ENCODE assay signal across 1 cellular context in the genomic region with DNA sequence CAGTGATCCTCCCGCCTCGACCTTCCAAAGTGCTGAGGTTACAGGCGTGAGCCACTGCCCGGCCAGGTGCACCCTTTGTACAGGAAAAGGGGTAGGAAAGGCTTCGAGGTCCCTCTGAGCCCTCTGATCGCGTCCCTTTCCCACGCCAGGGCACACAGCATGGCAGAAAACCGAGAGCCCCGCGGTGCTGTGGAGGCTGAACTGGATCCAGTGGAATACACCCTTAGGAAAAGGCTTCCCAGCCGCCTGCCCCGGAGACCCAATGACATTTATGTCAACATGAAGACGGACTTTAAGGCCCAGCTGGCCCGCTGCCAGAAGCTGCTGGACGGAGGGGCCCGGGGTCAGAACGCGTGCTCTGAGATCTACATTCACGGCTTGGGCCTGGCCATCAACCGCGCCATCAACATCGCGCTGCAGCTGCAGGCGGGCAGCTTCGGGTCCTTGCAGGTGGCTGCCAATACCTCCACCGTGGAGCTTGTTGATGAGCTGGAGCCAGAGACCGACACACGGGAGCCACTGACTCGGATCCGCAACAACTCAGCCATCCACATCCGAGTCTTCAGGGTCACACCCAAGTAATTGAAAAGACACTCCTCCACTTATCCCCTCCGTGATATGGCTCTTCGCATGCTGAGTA.
TF ChIP-seq lines count a peak whose summit lies in the region.

No MANE protein-coding gene starts in this region.

TF ChIP-seq in GM23338, 12 proteins besides CTCF, POLR2A, EP300 and RAD21 (continued from another document):
- no peak for TF ChIP-seq ZNF331 (CRISPR knock-in tag; IDR thresholded peaks at IDR 0.05; ENCODE audit: low read depth)
- TF ChIP-seq, protein P1, sequence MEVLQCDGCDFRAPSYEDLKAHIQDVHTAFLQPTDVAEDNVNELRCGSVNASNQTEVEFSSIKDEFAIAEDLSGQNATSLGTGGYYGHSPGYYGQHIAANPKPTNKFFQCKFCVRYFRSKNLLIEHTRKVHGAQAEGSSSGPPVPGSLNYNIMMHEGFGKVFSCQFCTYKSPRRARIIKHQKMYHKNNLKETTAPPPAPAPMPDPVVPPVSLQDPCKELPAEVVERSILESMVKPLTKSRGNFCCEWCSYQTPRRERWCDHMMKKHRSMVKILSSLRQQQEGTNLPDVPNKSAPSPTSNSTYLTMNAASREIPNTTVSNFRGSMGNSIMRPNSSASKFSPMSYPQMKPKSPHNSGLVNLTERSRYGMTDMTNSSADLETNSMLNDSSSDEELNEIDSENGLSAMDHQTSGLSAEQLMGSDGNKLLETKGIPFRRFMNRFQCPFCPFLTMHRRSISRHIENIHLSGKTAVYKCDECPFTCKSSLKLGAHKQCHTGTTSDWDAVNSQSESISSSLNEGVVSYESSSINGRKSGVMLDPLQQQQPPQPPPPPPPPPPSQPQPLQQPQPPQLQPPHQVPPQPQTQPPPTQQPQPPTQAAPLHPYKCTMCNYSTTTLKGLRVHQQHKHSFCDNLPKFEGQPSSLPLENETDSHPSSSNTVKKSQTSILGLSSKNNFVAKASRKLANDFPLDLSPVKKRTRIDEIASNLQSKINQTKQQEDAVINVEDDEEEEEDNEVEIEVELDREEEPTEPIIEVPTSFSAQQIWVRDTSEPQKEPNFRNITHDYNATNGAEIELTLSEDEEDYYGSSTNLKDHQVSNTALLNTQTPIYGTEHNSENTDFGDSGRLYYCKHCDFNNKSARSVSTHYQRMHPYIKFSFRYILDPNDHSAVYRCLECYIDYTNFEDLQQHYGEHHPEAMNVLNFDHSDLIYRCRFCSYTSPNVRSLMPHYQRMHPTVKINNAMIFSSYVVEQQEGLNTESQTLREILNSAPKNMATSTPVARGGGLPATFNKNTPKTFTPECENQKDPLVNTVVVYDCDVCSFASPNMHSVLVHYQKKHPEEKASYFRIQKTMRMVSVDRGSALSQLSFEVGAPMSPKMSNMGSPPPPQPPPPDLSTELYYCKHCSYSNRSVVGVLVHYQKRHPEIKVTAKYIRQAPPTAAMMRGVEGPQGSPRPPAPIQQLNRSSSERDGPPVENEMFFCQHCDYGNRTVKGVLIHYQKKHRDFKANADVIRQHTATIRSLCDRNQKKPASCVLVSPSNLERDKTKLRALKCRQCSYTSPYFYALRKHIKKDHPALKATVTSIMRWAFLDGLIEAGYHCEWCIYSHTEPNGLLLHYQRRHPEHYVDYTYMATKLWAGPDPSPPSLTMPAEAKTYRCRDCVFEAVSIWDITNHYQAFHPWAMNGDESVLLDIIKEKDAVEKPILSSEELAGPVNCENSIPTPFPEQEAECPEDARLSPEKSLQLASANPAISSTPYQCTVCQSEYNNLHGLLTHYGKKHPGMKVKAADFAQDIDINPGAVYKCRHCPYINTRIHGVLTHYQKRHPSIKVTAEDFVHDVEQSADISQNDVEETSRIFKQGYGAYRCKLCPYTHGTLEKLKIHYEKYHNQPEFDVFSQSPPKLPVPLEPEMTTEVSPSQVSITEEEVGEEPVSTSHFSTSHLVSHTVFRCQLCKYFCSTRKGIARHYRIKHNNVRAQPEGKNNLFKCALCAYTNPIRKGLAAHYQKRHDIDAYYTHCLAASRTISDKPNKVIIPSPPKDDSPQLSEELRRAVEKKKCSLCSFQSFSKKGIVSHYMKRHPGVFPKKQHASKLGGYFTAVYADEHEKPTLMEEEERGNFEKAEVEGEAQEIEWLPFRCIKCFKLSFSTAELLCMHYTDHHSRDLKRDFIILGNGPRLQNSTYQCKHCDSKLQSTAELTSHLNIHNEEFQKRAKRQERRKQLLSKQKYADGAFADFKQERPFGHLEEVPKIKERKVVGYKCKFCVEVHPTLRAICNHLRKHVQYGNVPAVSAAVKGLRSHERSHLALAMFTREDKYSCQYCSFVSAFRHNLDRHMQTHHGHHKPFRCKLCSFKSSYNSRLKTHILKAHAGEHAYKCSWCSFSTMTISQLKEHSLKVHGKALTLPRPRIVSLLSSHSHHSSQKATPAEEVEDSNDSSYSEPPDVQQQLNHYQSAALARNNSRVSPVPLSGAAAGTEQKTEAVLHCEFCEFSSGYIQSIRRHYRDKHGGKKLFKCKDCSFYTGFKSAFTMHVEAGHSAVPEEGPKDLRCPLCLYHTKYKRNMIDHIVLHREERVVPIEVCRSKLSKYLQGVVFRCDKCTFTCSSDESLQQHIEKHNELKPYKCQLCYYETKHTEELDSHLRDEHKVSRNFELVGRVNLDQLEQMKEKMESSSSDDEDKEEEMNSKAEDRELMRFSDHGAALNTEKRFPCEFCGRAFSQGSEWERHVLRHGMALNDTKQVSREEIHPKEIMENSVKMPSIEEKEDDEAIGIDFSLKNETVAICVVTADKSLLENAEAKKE (CRISPR knock-in tag; IDR thresholded peaks at IDR 0.05) = no peak
- no peak for TF ChIP-seq EZH2phosphoT487 (IDR thresholded peaks at IDR 0.05; ENCODE audit: unreplicated experiment)
- no peak for TF ChIP-seq POLR2AphosphoS5 (IDR thresholded peaks at IDR 0.05; ENCODE audit: low read depth)
- no peak for TF ChIP-seq ZNF114 (CRISPR knock-in tag; IDR thresholded peaks at IDR 0.05)
- no peak for TF ChIP-seq ETS1 (IDR thresholded peaks at IDR 0.05)
- no peak for TF ChIP-seq EZH2 (IDR thresholded peaks at IDR 0.05; ENCODE audit: low read depth, unreplicated experiment)
- TF ChIP-seq JUNB (IDR thresholded peaks at IDR 0.05; ENCODE audit: unreplicated experiment) = no peak
